1 cellular context compared by ENCODE assay signal in the genomic region with DNA sequence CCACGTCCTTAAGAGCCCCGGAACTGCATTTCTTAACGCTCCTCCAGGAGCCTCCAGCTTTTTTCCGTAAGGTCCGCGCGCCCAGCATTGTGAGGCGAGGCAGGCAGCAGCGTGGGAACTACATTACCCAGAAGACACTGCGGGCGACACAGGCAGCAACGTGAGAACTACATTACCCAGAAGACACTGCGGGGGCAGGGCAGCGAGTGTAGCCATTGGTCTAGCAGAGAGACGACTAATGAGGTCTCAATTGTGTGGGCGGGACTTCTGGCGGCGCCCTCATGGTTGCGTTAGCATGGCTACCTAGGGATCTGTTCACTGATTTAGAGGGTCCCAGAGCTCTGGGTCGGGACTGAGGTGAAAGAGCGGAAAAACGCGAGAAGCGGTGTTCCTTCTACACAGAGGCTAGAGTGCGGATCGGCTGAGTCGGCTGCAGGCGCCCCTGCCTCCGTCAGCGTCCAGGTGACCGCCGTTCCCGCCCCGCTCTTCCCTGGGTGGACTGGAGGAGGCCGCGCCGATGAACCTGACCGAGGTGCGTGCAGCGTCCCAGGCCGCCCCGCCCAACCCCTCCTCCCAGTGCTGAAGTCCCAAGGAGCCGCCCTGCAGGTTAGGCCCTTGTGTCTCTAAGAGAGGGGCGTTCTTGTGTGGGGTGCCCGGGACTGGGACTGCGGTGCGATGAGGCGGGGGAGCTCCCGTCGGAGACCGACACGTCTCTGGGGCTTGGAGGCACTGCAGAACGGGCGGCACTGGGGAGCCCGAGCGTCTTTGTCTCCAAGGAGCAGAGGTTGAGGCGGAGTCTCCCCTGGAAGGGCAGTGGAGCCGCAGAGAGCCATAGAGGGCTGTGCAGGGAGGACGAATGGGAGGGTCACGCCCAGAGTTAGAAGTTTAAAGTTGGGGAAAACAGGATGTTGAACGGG.
A peak's percentile ranks its signal among the peaks of the same experiment; 100 is the strongest.
TF ChIP-seq lines count a peak whose summit lies in the region.

A gene (plus strand): TSS at position 264 of the 917 bp plus-strand sequence. CDS start 254 bp downstream, at position 518.

TF ChIP-seq in A549, 52 proteins besides CTCF, POLR2A, EP300 and RAD21 (continued from another document):
- TF ChIP-seq, protein P1, sequence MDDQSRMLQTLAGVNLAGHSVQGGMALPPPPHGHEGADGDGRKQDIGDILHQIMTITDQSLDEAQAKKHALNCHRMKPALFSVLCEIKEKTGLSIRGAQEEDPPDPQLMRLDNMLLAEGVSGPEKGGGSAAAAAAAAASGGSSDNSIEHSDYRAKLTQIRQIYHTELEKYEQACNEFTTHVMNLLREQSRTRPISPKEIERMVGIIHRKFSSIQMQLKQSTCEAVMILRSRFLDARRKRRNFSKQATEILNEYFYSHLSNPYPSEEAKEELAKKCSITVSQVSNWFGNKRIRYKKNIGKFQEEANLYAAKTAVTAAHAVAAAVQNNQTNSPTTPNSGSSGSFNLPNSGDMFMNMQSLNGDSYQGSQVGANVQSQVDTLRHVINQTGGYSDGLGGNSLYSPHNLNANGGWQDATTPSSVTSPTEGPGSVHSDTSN (IDR thresholded peaks at IDR 0.05): no peak
- TF ChIP-seq CHD2 (IDR thresholded peaks at IDR 0.05; ENCODE audit: low read length, partially characterized antibody) (no peak), BHLHE40 (IDR thresholded peaks at IDR 0.05; ENCODE audit: low read depth, low read length) (no peak), HOXB13 (CRISPR knock-in tag; IDR thresholded peaks at IDR 0.05; ENCODE audit: low read depth) (no peak), HEYL (CRISPR knock-in tag; IDR thresholded peaks at IDR 0.05) (no peak), SMC3 (IDR thresholded peaks at IDR 0.05) (no peak), CHD4 (IDR thresholded peaks at IDR 0.05; ENCODE audit: borderline replicate concordance) (no peak), RNF2 (IDR thresholded peaks at IDR 0.05; ENCODE audit: borderline replicate concordance, low read depth) (no peak), KDM5A (IDR thresholded peaks at IDR 0.05) (peak; percentile 53; the same call in 1 of the 2 replicates), RCOR1 (IDR thresholded peaks at IDR 0.05; ENCODE audit: low read depth, low read length) (no peak), ZSCAN20 (CRISPR knock-in tag; IDR thresholded peaks at IDR 0.05) (no peak), ESRRA (IDR thresholded peaks at IDR 0.05; ENCODE audit: borderline replicate concordance, low read length) (no peak), RARB (CRISPR knock-in tag; IDR thresholded peaks at IDR 0.05) (no peak), RFX5 (IDR thresholded peaks at IDR 0.05) (no peak), GATA3 (IDR thresholded peaks at IDR 0.05; ENCODE audit: borderline replicate concordance) (0 out of 2 replicates have a peak, but pooled peaks have one; percentile 9), FOXS1 (CRISPR knock-in tag; IDR thresholded peaks at IDR 0.05) (no peak), MAZ (IDR thresholded peaks at IDR 0.05; ENCODE audit: borderline replicate concordance, low read depth, low read length) (no peak), NPAS2 (CRISPR knock-in tag; IDR thresholded peaks at IDR 0.05; ENCODE audit: borderline replicate concordance) (no peak), TFCP2L1 (CRISPR knock-in tag; IDR thresholded peaks at IDR 0.05) (no peak), ZC3H11A (IDR thresholded peaks at IDR 0.05) (no peak), JUN (IDR thresholded peaks at IDR 0.05) (peak in 1 of 2 experiments; percentile 79; a peak in 3 of 5 replicates), ZFP36 (IDR thresholded peaks at IDR 0.05; ENCODE audit: borderline replicate concordance, partially characterized antibody) (no peak), CBX8 (IDR thresholded peaks at IDR 0.05) (no peak), SREBF2 (IDR thresholded peaks at IDR 0.05) (no peak), HDAC2 (IDR thresholded peaks at IDR 0.05) (no peak), HOXA7 (CRISPR knock-in tag; IDR thresholded peaks at IDR 0.05) (no peak)
- TF ChIP-seq, protein P2, sequence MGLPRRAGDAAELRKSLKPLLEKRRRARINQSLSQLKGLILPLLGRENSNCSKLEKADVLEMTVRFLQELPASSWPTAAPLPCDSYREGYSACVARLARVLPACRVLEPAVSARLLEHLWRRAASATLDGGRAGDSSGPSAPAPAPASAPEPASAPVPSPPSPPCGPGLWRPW (IDR thresholded peaks at IDR 0.05): no peak
- TF ChIP-seq, protein P3, sequence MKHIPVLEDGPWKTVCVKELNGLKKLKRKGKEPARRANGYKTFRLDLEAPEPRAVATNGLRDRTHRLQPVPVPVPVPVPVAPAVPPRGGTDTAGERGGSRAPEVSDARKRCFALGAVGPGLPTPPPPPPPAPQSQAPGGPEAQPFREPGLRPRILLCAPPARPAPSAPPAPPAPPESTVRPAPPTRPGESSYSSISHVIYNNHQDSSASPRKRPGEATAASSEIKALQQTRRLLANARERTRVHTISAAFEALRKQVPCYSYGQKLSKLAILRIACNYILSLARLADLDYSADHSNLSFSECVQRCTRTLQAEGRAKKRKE (CRISPR knock-in tag; IDR thresholded peaks at IDR 0.05; ENCODE audit: low read depth): no peak
- TF ChIP-seq, protein P4, sequence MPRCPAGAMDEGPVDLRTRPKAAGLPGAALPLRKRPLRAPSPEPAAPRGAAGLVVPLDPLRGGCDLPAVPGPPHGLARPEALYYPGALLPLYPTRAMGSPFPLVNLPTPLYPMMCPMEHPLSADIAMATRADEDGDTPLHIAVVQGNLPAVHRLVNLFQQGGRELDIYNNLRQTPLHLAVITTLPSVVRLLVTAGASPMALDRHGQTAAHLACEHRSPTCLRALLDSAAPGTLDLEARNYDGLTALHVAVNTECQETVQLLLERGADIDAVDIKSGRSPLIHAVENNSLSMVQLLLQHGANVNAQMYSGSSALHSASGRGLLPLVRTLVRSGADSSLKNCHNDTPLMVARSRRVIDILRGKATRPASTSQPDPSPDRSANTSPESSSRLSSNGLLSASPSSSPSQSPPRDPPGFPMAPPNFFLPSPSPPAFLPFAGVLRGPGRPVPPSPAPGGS (IDR thresholded peaks at IDR 0.05): no peak
- TF ChIP-seq, protein P5, sequence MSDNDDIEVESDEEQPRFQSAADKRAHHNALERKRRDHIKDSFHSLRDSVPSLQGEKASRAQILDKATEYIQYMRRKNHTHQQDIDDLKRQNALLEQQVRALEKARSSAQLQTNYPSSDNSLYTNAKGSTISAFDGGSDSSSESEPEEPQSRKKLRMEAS (IDR thresholded peaks at IDR 0.05): peak; percentile 87
- TF ChIP-seq, protein P6, sequence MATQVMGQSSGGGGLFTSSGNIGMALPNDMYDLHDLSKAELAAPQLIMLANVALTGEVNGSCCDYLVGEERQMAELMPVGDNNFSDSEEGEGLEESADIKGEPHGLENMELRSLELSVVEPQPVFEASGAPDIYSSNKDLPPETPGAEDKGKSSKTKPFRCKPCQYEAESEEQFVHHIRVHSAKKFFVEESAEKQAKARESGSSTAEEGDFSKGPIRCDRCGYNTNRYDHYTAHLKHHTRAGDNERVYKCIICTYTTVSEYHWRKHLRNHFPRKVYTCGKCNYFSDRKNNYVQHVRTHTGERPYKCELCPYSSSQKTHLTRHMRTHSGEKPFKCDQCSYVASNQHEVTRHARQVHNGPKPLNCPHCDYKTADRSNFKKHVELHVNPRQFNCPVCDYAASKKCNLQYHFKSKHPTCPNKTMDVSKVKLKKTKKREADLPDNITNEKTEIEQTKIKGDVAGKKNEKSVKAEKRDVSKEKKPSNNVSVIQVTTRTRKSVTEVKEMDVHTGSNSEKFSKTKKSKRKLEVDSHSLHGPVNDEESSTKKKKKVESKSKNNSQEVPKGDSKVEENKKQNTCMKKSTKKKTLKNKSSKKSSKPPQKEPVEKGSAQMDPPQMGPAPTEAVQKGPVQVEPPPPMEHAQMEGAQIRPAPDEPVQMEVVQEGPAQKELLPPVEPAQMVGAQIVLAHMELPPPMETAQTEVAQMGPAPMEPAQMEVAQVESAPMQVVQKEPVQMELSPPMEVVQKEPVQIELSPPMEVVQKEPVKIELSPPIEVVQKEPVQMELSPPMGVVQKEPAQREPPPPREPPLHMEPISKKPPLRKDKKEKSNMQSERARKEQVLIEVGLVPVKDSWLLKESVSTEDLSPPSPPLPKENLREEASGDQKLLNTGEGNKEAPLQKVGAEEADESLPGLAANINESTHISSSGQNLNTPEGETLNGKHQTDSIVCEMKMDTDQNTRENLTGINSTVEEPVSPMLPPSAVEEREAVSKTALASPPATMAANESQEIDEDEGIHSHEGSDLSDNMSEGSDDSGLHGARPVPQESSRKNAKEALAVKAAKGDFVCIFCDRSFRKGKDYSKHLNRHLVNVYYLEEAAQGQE (IDR thresholded peaks at IDR 0.05): no peak
- TF ChIP-seq, protein P7, sequence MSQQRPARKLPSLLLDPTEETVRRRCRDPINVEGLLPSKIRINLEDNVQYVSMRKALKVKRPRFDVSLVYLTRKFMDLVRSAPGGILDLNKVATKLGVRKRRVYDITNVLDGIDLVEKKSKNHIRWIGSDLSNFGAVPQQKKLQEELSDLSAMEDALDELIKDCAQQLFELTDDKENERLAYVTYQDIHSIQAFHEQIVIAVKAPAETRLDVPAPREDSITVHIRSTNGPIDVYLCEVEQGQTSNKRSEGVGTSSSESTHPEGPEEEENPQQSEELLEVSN (IDR thresholded peaks at IDR 0.05; ENCODE audit: borderline replicate concordance, low read depth): peak; percentile 75
